ENCODE assay signal across 17 cellular contexts in genomic region chr6:52454556-52454955, GRCh38. TPM values are rescaled to one million over a fixed set of nuclear protein-coding genes. Genes with fewer than 3 reads are reported as not detected.
DNase-seq lines count a peak whose midpoint lies in the region; ATAC-seq and TF ChIP-seq lines count a peak whose summit lies in the region.
"Had no signal": no experiment of that assay in that cellular context is flagged by ENCODE, and none has a peak within 500 bp of the region (broad histone marks: within the 10 kb centered on the region; RNA-seq: fewer than 3 reads in every experiment).

No MANE protein-coding gene starts in this region.

- H3K9me2 ChIP-seq in PC-3 (replicated peaks; ENCODE audit: low read length), result no peaks in the 10 kb centered on the region

- CTCF ChIA-PET in PC-3 (lab: Charles Lee), result no interaction called here

- 0 out of 2 replicates have a peak, but pooled peaks cover 4% of the 10 kb centered on the region for H3K36me3 ChIP-seq in PC-3 (ENCODE audit: low read depth, low read length)

- no peaks in the 10 kb centered on the region for H4K20me1 ChIP-seq in PC-3 (ENCODE audit: low read length)

- H3K4me3 ChIP-seq in PC-3 (ENCODE audit: low read length) (no peak overlapping the region), epithelial cell of proximal tubule (ENCODE audit: low read depth, low read length) (no peak overlapping the region)
- H3K4me3 ChIP-seq: psoas muscle had no signal

- no peak for TF ChIP-seq CTCF in PC-3 (conservative IDR thresholded peaks at IDR 0.05; ENCODE audit: low read depth, low read length)
- TF ChIP-seq CTCF in epithelial cell of proximal tubule (conservative IDR thresholded peaks at IDR 0.05; ENCODE audit: low read depth, low read length), result no peak

- 0 out of 2 replicates have a peak overlapping the region, but pooled peaks have one; percentile 24 for H2AFZ ChIP-seq in PC-3 (ENCODE audit: low read length)

- no peaks in the 10 kb centered on the region for H3F3A ChIP-seq in PC-3 (ENCODE audit: low read length, unreplicated experiment)

- H3K4me1 ChIP-seq in PC-3 (ENCODE audit: insufficient read depth, low read length), result peaks cover 12% of the 10 kb centered on the region
- H3K4me1 ChIP-seq: psoas muscle had no signal

- H3K27me3 ChIP-seq in PC-3 (ENCODE audit: low read length), result no peaks in the 10 kb centered on the region

- BruUV-seq in PC-3 (replicated peaks; lab: Mats Ljungman, UMichigan), result no TSS peak

- H3K79me2 ChIP-seq in PC-3 (ENCODE audit: low read length), result no peaks in the 10 kb centered on the region

- ATAC-seq in PC-3, result peak; percentile 98
- ATAC-seq: activated T-cell treated with anti-CD3 and anti-CD28 coated beads, Interleukin-2, amount 50 U/mL, for 4 hours; psoas muscle had no signal

- H3K4me2 ChIP-seq in PC-3 (ENCODE audit: low read length), result peak overlapping the region; percentile 42

- POLR2A ChIA-PET in PC-3 (lab: Charles Lee; ENCODE audit: unreplicated experiment), result interaction anchor here (0.6 to 0.7 kb wide), 2 partner anchors 149 to 186 kb away, joined by 4 read pairs; no protein-coding TSS in a partner anchor

- intact Hi-C loops in PC-3 (cut with micrococcal nuclease), result no loop called here

- 0 out of 2 replicates have a peak, but pooled peaks cover 3% of the 10 kb centered on the region for H3K9me3 ChIP-seq in PC-3 (ENCODE audit: low read length)

- peak; percentile 20 for DNase-seq in HCEC 1CT
- DNase-seq in PC-3, result peak; percentile 82
- peak; percentile 68 for DNase-seq in epithelial cell of proximal tubule (ENCODE audit: low read depth)
- DNase-seq in pulmonary artery endothelial cell (ENCODE audit: low read depth, low spot score), result peak; percentile 7
- DNase-seq in CD1c-positive myeloid dendritic cell (ENCODE audit: extremely low spot score), result no peak
- no peak for DNase-seq in NCI-H69 (lab: John Stamatoyannopoulos, UW)
- no peak for DNase-seq in NCI-H2227 (lab: John Stamatoyannopoulos, UW; ENCODE audit: unreplicated experiment)
- DNase-seq: activated CD4-positive, alpha-beta T cell treated with anti-CD3 and anti-CD28 coated beads, Interleukin-2, amount 50 U/mL, for 1 hour; activated T-cell treated with anti-CD3 and anti-CD28 coated beads, Interleukin-2, amount 50 U/mL, for 4 hours; DND-41; Karpas-422; NCI-H2081 treated with DMSO at 0.1 percent for 48 hours; psoas muscle; SHP77 treated with DMSO at 0.1 percent for 48 hours; stimulated activated CD4-positive, alpha-beta T cell treated with anti-CD3 and anti-CD28 coated beads, Interleukin-2, amount 100 ng/mL, for 48 hours; T-helper 9 cell; trophoblast cell had no signal

- H3K27ac ChIP-seq in PC-3 (ENCODE audit: low read length), result peak overlapping the region; percentile 50
- H3K27ac ChIP-seq: psoas muscle had no signal

- H3K9ac ChIP-seq in PC-3 (ENCODE audit: low read length), result no peak overlapping the region

RNA-seq across cellular contexts. Expression of gene EFHC1, which starts 34.4 kb away (rescaled TPM):
- total RNA-seq in PC-3 (2014; rRNA removed), result 14.5 and 22.4 TPM in 2 replicates
- total RNA-seq in epithelial cell of proximal tubule, result 18.1 and 20.2 TPM in 2 replicates
- 12.8 and 13.1 TPM in 2 replicates for total RNA-seq in pulmonary artery endothelial cell

Comparison
In these comparisons a context has a peak if more than half of its experiments do, and no peak if none do; other contexts are left out.
1. DNase-seq: peak in HCEC 1CT (single experiment), PC-3 (single experiment), epithelial cell of proximal tubule (single experiment) and pulmonary artery endothelial cell (single experiment); none in CD1c-positive myeloid dendritic cell (single experiment), NCI-H69 (single experiment) and NCI-H2227 (single experiment).